ENCODE assay signal across 1 cellular context in the genomic region with DNA sequence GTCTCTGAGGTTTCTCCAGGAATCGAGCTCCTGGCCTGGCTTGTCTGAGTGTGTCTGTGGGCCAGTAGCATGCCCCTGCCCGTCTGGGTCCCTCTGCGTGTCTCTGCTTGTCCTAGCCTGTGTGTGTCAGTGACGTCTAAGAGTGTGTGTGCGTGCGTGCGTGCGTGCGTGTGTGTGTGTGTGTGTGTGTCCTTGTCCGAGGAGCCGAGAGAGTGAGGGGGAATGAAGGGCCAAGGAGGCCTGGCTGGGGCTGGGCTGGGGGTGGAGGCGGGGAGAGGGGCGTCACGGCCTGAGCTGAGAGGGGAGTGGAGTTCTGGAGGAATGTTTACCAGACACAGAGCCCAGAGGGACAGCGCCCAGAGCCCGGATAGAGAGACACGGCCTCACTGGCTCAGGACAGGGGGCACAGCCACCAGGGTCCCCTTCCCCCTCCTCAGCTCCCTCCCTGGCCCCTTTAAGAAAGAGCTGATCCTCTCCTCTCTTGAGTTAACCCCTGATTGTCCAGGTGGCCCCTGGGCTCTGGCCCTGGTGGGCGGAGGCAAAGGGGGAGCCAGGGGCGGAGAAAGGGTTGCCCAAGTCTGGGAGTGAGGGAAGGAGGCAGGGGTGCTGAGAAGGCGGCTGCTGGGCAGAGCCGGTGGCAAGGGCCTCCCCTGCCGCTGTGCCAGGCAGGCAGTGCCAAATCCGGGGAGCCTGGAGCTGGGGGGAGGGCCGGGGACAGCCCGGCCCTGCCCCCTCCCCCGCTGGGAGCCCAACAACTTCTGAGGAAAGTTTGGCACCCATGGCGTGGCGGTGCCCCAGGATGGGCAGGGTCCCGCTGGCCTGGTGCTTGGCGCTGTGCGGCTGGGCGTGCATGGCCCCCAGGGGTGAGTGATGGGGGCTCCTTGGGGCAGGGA.
TF ChIP-seq lines count a peak whose summit lies in the region.

A gene (plus strand): TSS at position 609 of the 893 bp plus-strand sequence. CDS start 170 bp downstream, at position 779.

TF ChIP-seq in HEK293, 187 proteins besides CTCF, POLR2A, EP300 and RAD21 (continued from another document and continues in another):
- TF ChIP-seq, protein P1, sequence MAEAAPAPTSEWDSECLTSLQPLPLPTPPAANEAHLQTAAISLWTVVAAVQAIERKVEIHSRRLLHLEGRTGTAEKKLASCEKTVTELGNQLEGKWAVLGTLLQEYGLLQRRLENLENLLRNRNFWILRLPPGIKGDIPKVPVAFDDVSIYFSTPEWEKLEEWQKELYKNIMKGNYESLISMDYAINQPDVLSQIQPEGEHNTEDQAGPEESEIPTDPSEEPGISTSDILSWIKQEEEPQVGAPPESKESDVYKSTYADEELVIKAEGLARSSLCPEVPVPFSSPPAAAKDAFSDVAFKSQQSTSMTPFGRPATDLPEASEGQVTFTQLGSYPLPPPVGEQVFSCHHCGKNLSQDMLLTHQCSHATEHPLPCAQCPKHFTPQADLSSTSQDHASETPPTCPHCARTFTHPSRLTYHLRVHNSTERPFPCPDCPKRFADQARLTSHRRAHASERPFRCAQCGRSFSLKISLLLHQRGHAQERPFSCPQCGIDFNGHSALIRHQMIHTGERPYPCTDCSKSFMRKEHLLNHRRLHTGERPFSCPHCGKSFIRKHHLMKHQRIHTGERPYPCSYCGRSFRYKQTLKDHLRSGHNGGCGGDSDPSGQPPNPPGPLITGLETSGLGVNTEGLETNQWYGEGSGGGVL (tag by site-specific recombination; IDR thresholded peaks at IDR 0.05) = peak; percentile 97
- TF ChIP-seq TCF7L2 (IDR thresholded peaks at IDR 0.05; ENCODE audit: borderline replicate concordance, low read depth, low read length) (no peak), ZBTB21 (tag by site-specific recombination; IDR thresholded peaks at IDR 0.05) (peak; percentile 80; the same call in 1 of the 2 replicates), ZNF777 (tag by site-specific recombination; IDR thresholded peaks at IDR 0.05; ENCODE audit: borderline replicate concordance) (peak; percentile 96; the same call in 1 of the 2 replicates), REPIN1 (tag by site-specific recombination; IDR thresholded peaks at IDR 0.05; ENCODE audit: low read depth) (no peak), ZNF37A (tag by site-specific recombination; IDR thresholded peaks at IDR 0.05) (no peak), ZNF426 (tag by site-specific recombination; IDR thresholded peaks at IDR 0.05) (no peak), GLI4 (tag by site-specific recombination; IDR thresholded peaks at IDR 0.05) (no peak), ZNF514 (tag by site-specific recombination; IDR thresholded peaks at IDR 0.05) (no peak), ZFHX2 (tag by site-specific recombination; conservative IDR thresholded peaks at IDR 0.05) (peak; percentile 86), ZNF521 (tag by site-specific recombination; IDR thresholded peaks at IDR 0.05) (no peak), ZNF560 (tag by site-specific recombination; IDR thresholded peaks at IDR 0.05; ENCODE audit: borderline replicate concordance) (no peak), OSR2 (tag by site-specific recombination; IDR thresholded peaks at IDR 0.05) (no peak), ZNF548 (tag by site-specific recombination; IDR thresholded peaks at IDR 0.05) (no peak), ZNF112 (tag by site-specific recombination; IDR thresholded peaks at IDR 0.05) (no peak), ZNF324 (tag by site-specific recombination; IDR thresholded peaks at IDR 0.05) (no peak), ZNF239 (tag by site-specific recombination; IDR thresholded peaks at IDR 0.05) (no peak), ZNF423 (tag by site-specific recombination; IDR thresholded peaks at IDR 0.05) (no peak), ZFP3 (tag by site-specific recombination; IDR thresholded peaks at IDR 0.05; ENCODE audit: low read depth) (no peak), PRDM1 (tag by site-specific recombination; IDR thresholded peaks at IDR 0.05) (no peak), ZNF433 (tag by site-specific recombination; IDR thresholded peaks at IDR 0.05; ENCODE audit: low read depth) (no peak), ZNF19 (tag by site-specific recombination; IDR thresholded peaks at IDR 0.05; ENCODE audit: low read depth) (peak; percentile 36; the same call in 1 of the 2 replicates), SP2 (tag by site-specific recombination; IDR thresholded peaks at IDR 0.05) (0 out of 2 replicates have a peak, but pooled peaks have one; percentile 11), KLF9 (tag by site-specific recombination; IDR thresholded peaks at IDR 0.05; ENCODE audit: low read depth) (no peak), ZNF555 (tag by site-specific recombination; conservative IDR thresholded peaks at IDR 0.05) (no peak), ZNF404 (tag by site-specific recombination; IDR thresholded peaks at IDR 0.05) (no peak), ZNF510 (tag by site-specific recombination; IDR thresholded peaks at IDR 0.05; ENCODE audit: insufficient replicate concordance) (no peak), FEZF1 (tag by site-specific recombination; IDR thresholded peaks at IDR 0.05) (no peak), MYNN (tag by site-specific recombination; IDR thresholded peaks at IDR 0.05; ENCODE audit: borderline replicate concordance) (no peak), ZNF558 (tag by site-specific recombination; IDR thresholded peaks at IDR 0.05) (no peak), WT1 (tag by site-specific recombination; IDR thresholded peaks at IDR 0.05) (no peak), SP3 (tag by site-specific recombination; IDR thresholded peaks at IDR 0.05) (peak; percentile 67; the same call in 1 of the 2 replicates), HOXD13 (CRISPR knock-in tag; IDR thresholded peaks at IDR 0.05; ENCODE audit: borderline replicate concordance) (no peak), ZNF114 (tag by site-specific recombination; IDR thresholded peaks at IDR 0.05) (no peak), ZNF140 (tag by site-specific recombination; IDR thresholded peaks at IDR 0.05) (no peak), EGR2 (tag by site-specific recombination; IDR thresholded peaks at IDR 0.05; ENCODE audit: low read depth) (peak; percentile 6; the same call in 1 of the 2 replicates)
- TF ChIP-seq, protein P2, sequence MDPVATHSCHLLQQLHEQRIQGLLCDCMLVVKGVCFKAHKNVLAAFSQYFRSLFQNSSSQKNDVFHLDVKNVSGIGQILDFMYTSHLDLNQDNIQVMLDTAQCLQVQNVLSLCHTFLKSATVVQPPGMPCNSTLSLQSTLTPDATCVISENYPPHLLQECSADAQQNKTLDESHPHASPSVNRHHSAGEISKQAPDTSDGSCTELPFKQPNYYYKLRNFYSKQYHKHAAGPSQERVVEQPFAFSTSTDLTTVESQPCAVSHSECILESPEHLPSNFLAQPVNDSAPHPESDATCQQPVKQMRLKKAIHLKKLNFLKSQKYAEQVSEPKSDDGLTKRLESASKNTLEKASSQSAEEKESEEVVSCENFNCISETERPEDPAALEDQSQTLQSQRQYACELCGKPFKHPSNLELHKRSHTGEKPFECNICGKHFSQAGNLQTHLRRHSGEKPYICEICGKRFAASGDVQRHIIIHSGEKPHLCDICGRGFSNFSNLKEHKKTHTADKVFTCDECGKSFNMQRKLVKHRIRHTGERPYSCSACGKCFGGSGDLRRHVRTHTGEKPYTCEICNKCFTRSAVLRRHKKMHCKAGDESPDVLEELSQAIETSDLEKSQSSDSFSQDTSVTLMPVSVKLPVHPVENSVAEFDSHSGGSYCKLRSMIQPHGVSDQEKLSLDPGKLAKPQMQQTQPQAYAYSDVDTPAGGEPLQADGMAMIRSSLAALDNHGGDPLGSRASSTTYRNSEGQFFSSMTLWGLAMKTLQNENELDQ (tag by site-specific recombination; IDR thresholded peaks at IDR 0.05; ENCODE audit: low read depth) = no peak
- TF ChIP-seq, protein P3, sequence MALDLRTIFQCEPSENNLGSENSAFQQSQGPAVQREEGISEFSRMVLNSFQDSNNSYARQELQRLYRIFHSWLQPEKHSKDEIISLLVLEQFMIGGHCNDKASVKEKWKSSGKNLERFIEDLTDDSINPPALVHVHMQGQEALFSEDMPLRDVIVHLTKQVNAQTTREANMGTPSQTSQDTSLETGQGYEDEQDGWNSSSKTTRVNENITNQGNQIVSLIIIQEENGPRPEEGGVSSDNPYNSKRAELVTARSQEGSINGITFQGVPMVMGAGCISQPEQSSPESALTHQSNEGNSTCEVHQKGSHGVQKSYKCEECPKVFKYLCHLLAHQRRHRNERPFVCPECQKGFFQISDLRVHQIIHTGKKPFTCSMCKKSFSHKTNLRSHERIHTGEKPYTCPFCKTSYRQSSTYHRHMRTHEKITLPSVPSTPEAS (tag by site-specific recombination; IDR thresholded peaks at IDR 0.05) = peak; percentile 93
- TF ChIP-seq, protein P4, sequence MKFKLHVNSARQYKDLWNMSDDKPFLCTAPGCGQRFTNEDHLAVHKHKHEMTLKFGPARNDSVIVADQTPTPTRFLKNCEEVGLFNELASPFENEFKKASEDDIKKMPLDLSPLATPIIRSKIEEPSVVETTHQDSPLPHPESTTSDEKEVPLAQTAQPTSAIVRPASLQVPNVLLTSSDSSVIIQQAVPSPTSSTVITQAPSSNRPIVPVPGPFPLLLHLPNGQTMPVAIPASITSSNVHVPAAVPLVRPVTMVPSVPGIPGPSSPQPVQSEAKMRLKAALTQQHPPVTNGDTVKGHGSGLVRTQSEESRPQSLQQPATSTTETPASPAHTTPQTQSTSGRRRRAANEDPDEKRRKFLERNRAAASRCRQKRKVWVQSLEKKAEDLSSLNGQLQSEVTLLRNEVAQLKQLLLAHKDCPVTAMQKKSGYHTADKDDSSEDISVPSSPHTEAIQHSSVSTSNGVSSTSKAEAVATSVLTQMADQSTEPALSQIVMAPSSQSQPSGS (tag by site-specific recombination; IDR thresholded peaks at IDR 0.05; ENCODE audit: low read depth) = no peak
- TF ChIP-seq, protein P5, sequence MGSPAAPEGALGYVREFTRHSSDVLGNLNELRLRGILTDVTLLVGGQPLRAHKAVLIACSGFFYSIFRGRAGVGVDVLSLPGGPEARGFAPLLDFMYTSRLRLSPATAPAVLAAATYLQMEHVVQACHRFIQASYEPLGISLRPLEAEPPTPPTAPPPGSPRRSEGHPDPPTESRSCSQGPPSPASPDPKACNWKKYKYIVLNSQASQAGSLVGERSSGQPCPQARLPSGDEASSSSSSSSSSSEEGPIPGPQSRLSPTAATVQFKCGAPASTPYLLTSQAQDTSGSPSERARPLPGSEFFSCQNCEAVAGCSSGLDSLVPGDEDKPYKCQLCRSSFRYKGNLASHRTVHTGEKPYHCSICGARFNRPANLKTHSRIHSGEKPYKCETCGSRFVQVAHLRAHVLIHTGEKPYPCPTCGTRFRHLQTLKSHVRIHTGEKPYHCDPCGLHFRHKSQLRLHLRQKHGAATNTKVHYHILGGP (tag by site-specific recombination; IDR thresholded peaks at IDR 0.05) = no peak
- TF ChIP-seq, protein P6, sequence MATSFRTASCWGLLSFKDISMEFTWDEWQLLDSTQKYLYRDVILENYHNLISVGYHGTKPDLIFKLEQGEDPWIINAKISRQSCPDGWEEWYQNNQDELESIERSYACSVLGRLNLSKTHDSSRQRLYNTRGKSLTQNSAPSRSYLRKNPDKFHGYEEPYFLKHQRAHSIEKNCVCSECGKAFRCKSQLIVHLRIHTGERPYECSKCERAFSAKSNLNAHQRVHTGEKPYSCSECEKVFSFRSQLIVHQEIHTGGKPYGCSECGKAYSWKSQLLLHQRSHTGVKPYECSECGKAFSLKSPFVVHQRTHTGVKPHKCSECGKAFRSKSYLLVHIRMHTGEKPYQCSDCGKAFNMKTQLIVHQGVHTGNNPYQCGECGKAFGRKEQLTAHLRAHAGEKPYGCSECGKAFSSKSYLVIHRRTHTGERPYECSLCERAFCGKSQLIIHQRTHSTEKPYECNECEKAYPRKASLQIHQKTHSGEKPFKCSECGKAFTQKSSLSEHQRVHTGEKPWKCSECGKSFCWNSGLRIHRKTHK (tag by site-specific recombination; IDR thresholded peaks at IDR 0.05) = no peak
- TF ChIP-seq, protein P7, sequence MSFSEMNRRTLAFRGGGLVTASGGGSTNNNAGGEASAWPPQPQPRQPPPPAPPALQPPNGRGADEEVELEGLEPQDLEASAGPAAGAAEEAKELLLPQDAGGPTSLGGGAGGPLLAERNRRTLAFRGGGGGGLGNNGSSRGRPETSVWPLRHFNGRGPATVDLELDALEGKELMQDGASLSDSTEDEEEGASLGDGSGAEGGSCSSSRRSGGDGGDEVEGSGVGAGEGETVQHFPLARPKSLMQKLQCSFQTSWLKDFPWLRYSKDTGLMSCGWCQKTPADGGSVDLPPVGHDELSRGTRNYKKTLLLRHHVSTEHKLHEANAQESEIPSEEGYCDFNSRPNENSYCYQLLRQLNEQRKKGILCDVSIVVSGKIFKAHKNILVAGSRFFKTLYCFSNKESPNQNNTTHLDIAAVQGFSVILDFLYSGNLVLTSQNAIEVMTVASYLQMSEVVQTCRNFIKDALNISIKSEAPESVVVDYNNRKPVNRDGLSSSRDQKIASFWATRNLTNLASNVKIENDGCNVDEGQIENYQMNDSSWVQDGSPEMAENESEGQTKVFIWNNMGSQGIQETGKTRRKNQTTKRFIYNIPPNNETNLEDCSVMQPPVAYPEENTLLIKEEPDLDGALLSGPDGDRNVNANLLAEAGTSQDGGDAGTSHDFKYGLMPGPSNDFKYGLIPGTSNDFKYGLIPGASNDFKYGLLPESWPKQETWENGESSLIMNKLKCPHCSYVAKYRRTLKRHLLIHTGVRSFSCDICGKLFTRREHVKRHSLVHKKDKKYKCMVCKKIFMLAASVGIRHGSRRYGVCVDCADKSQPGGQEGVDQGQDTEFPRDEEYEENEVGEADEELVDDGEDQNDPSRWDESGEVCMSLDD (tag by site-specific recombination; IDR thresholded peaks at IDR 0.05) = peak; percentile 63; the same call in 1 of the 2 replicates
- TF ChIP-seq, protein P8, sequence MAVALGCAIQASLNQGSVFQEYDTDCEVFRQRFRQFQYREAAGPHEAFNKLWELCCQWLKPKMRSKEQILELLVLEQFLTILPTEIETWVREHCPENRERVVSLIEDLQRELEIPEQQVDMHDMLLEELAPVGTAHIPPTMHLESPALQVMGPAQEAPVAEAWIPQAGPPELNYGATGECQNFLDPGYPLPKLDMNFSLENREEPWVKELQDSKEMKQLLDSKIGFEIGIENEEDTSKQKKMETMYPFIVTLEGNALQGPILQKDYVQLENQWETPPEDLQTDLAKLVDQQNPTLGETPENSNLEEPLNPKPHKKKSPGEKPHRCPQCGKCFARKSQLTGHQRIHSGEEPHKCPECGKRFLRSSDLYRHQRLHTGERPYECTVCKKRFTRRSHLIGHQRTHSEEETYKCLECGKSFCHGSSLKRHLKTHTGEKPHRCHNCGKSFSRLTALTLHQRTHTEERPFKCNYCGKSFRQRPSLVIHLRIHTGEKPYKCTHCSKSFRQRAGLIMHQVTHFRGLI (tag by site-specific recombination; IDR thresholded peaks at IDR 0.05) = no peak
- TF ChIP-seq, protein P9, sequence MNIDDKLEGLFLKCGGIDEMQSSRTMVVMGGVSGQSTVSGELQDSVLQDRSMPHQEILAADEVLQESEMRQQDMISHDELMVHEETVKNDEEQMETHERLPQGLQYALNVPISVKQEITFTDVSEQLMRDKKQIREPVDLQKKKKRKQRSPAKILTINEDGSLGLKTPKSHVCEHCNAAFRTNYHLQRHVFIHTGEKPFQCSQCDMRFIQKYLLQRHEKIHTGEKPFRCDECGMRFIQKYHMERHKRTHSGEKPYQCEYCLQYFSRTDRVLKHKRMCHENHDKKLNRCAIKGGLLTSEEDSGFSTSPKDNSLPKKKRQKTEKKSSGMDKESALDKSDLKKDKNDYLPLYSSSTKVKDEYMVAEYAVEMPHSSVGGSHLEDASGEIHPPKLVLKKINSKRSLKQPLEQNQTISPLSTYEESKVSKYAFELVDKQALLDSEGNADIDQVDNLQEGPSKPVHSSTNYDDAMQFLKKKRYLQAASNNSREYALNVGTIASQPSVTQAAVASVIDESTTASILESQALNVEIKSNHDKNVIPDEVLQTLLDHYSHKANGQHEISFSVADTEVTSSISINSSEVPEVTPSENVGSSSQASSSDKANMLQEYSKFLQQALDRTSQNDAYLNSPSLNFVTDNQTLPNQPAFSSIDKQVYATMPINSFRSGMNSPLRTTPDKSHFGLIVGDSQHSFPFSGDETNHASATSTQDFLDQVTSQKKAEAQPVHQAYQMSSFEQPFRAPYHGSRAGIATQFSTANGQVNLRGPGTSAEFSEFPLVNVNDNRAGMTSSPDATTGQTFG (tag by site-specific recombination; IDR thresholded peaks at IDR 0.05; ENCODE audit: borderline replicate concordance) = no peak
